Comparison of ENCODE assay signal across 29 cellular contexts in genomic region chr5:168211245-168211644, GRCh38.
"Had no signal": no experiment of that assay in that cellular context is flagged by ENCODE, and none has a peak within 500 bp of the region (broad histone marks: within the 10 kb centered on the region; RNA-seq: fewer than 3 reads in every experiment).

No MANE protein-coding gene starts in this region.

- H3K9me3 Mint-ChIP-seq: activated CD4-positive, alpha-beta memory T cell treated with anti-CD3 and anti-CD28 coated beads for 36 hours; activated naive CD4-positive, alpha-beta T cell treated with anti-CD3 and anti-CD28 coated beads for 36 hours; activated naive CD4-positive, alpha-beta T cell treated with anti-CD3 and anti-CD28 coated beads, Interleukin-2, amount 50 U/mL, for 72 hours; activated T-cell treated with anti-CD3 and anti-CD28 coated beads, Interleukin-2, amount 50 U/mL, for 4 hours; activated T-helper 1 cell treated with anti-CD3 and anti-CD28 coated beads, Interleukin-12 subunit alpha, Interleukin-12 subunit beta, Interleukin-2, Interleukin-4 antibody, amounts not matched to agents 30 ng/mL and 10 ng/mL and 1 ng/mL, durations not matched to agents 14 hours and 24 hours and 36 hours; T-helper 1 cell treated with Interleukin-12 subunit alpha and Interleukin-12 subunit beta and Interleukin-4 antibody, amounts not matched to agents 30 μg/mL and 1 μg/mL, for 36 hours; T-helper 2 cell treated with Interferon-gamma antibody and Interleukin-4, amounts not matched to agents 5 μg/mL and 100 μg/mL, for 36 hours had no signal

- DNase-seq: activated CD4-positive, alpha-beta memory T cell treated with anti-CD3 and anti-CD28 coated beads for 36 hours; activated CD4-positive, alpha-beta T cell treated with anti-CD3 and anti-CD28 coated beads, Interleukin-2, amount 50 U/mL, for 1 hour; activated CD8-positive, alpha-beta memory T cell treated with anti-CD3 and anti-CD28 coated beads, Interleukin-2, amount 50 U/mL, for 4 hours; activated gamma-delta T cell treated with Interleukin-2 at 50 U/mL for 16 hours; activated naive CD4-positive, alpha-beta T cell treated with anti-CD3 and anti-CD28 coated beads for 36 hours; activated T-cell treated with anti-CD3 and anti-CD28 coated beads for 4 hours; activated T-cell treated with anti-CD3 and anti-CD28 coated beads, Interleukin-2, amount 50 U/mL, for 4 hours; adrenal gland; body of pancreas; cerebellar nuclear complex; NCI-H1092 treated with DMSO at 0.1 percent for 48 hours; NCI-H146; NCI-H187; NCI-H2029 treated with DMSO at 0.1 percent for 48 hours; NCI-H2107; NCI-H2171; NCI-H510A; NCI-H526; NCI-H774; RPMI8226; SIG-M5; SW 1271 had no signal

- H3K4me3 ChIP-seq: adrenal gland, body of pancreas, breast epithelium, K562 had no signal

- H3K27ac Mint-ChIP-seq: activated CD4-positive, alpha-beta memory T cell treated with anti-CD3 and anti-CD28 coated beads for 36 hours; activated naive CD4-positive, alpha-beta T cell treated with anti-CD3 and anti-CD28 coated beads for 36 hours; activated naive CD4-positive, alpha-beta T cell treated with anti-CD3 and anti-CD28 coated beads, Interleukin-2, amount 50 U/mL, for 72 hours; activated T-helper 1 cell treated with anti-CD3 and anti-CD28 coated beads, Interleukin-12 subunit alpha, Interleukin-12 subunit beta, Interleukin-2, Interleukin-4 antibody, amounts not matched to agents 30 ng/mL and 10 ng/mL and 1 ng/mL, durations not matched to agents 14 hours and 24 hours and 36 hours; T-helper 1 cell treated with Interleukin-12 subunit alpha and Interleukin-12 subunit beta and Interleukin-4 antibody, amounts not matched to agents 30 μg/mL and 1 μg/mL, for 36 hours; T-helper 2 cell treated with Interferon-gamma antibody and Interleukin-4, amounts not matched to agents 5 μg/mL and 100 μg/mL, for 36 hours had no signal

- H3K4me3 Mint-ChIP-seq: activated CD4-positive, alpha-beta memory T cell treated with anti-CD3 and anti-CD28 coated beads for 36 hours; activated naive CD4-positive, alpha-beta T cell treated with anti-CD3 and anti-CD28 coated beads for 36 hours; activated T-cell treated with anti-CD3 and anti-CD28 coated beads, Interleukin-2, amount 50 U/mL, for 4 hours; activated T-helper 1 cell treated with anti-CD3 and anti-CD28 coated beads, Interleukin-12 subunit alpha, Interleukin-12 subunit beta, Interleukin-2, Interleukin-4 antibody, amounts not matched to agents 30 ng/mL and 10 ng/mL and 1 ng/mL, durations not matched to agents 14 hours and 24 hours and 36 hours; T-helper 1 cell treated with Interleukin-12 subunit alpha and Interleukin-12 subunit beta and Interleukin-4 antibody, amounts not matched to agents 30 μg/mL and 1 μg/mL, for 36 hours; T-helper 2 cell treated with Interferon-gamma antibody and Interleukin-4, amounts not matched to agents 5 μg/mL and 100 μg/mL, for 36 hours had no signal

- H3K36me3 Mint-ChIP-seq: activated CD4-positive, alpha-beta memory T cell treated with anti-CD3 and anti-CD28 coated beads for 36 hours; activated naive CD4-positive, alpha-beta T cell treated with anti-CD3 and anti-CD28 coated beads, Interleukin-2, amount 50 U/mL, for 72 hours had no signal

- H3K4me1 ChIP-seq: adrenal gland, body of pancreas, breast epithelium had no signal

- H3K27me3 ChIP-seq: adrenal gland, body of pancreas, breast epithelium had no signal

- H3K9me3 ChIP-seq: adrenal gland, body of pancreas, breast epithelium had no signal

- ATAC-seq: activated naive CD4-positive, alpha-beta T cell treated with anti-CD3 and anti-CD28 coated beads, Interleukin-2, amount 50 U/mL, for 72 hours; activated T-cell treated with anti-CD3 and anti-CD28 coated beads, Interleukin-2, amount 50 U/mL, for 4 hours; body of pancreas; K562; Panc1 had no signal

- H3K36me3 ChIP-seq: adrenal gland, breast epithelium had no signal

- H3K27ac ChIP-seq: adrenal gland, body of pancreas, breast epithelium had no signal
